In genomic region chr17:75808549-75808904, GRCh38 we compare ENCODE assay signal across 13 cellular contexts. TPM values are rescaled to one million over a fixed set of nuclear protein-coding genes. Genes with fewer than 3 reads are reported as not detected.
DNase-seq lines count a peak whose midpoint lies in the region; ATAC-seq and TF ChIP-seq lines count a peak whose summit lies in the region.
"Had no signal": no experiment of that assay in that cellular context is flagged by ENCODE, and none has a peak within 500 bp of the region (broad histone marks: within the 10 kb centered on the region; RNA-seq: fewer than 3 reads in every experiment).

No MANE protein-coding gene starts in this region.

- no peak overlapping the region for H3K4me2 ChIP-seq in smooth muscle cell

- H3K9me3 Mint-ChIP-seq in activated B cell treated with CpG ODN at 0.5 μM for 24 hours, result no peaks in the 10 kb centered on the region
- H3K9me3 Mint-ChIP-seq in immature natural killer cell, result peaks cover 0 to 1% (median 0%) of the 10 kb centered on the region in 6 donors
- H3K9me3 Mint-ChIP-seq: activated naive CD4-positive, alpha-beta T cell treated with anti-CD3 and anti-CD28 coated beads, Interleukin-2, amount 10 ng/mL, durations not matched to agents 7 days and 5 days had no signal

- no peak overlapping the region for H2AFZ ChIP-seq in smooth muscle cell (ENCODE audit: low read depth)

- DNase-seq in G401 (ENCODE audit: low spot score) (peak; percentile 39), activated B cell treated with CpG ODN at 0.5 μM for 24 hours (no peak), left ventricle myocardium superior (no peak), smooth muscle cell (lab: John Stamatoyannopoulos, UW; ENCODE audit: unreplicated experiment) (no peak), immature natural killer cell (no peak)
- DNase-seq: activated CD4-positive, CD25-positive, alpha-beta regulatory T cell treated with anti-CD3 and anti-CD28 coated beads, Interleukin-2, amount 50 U/mL, for 72 hours; activated naive CD4-positive, alpha-beta T cell treated with anti-CD3 and anti-CD28 coated beads, Interleukin-2, amount 10 ng/mL, durations not matched to agents 7 days and 5 days; NCI-H526 treated with DMSO at 0.1 percent for 48 hours; stimulated activated CD4-positive, alpha-beta T cell treated with anti-CD3 and anti-CD28 coated beads, Interleukin-1b, Interleukin-23, amount 100 ng/mL, for 48 hours had no signal

- peaks cover 33% of the 10 kb centered on the region for H3K36me3 Mint-ChIP-seq in activated B cell treated with CpG ODN at 0.5 μM for 24 hours (ENCODE audit: low read depth)
- no peaks in the 10 kb centered on the region for H3K36me3 Mint-ChIP-seq in immature natural killer cell

- H3K4me1 Mint-ChIP-seq in activated B cell treated with CpG ODN at 0.5 μM for 24 hours, result peaks cover 21% of the 10 kb centered on the region
- H3K4me1 Mint-ChIP-seq in immature natural killer cell, result peaks cover 2 to 3% of the 10 kb centered on the region in 2 donors

- peak; percentile 3 for ATAC-seq in activated B cell treated with CpG ODN at 0.5 μM for 24 hours (ENCODE audit: low read depth)
- peak; percentile 6 for ATAC-seq in left ventricle myocardium superior
- no peak for ATAC-seq in GM21576 (IDR thresholded peaks at IDR 0.05; ENCODE audit: unreplicated experiment)
- no peak for ATAC-seq in GM19455 (IDR thresholded peaks at IDR 0.05; ENCODE audit: unreplicated experiment)
- no peak for ATAC-seq in esophagus mucosa

- H3K4me1 ChIP-seq in smooth muscle cell (ENCODE audit: low read depth), result no peaks in the 10 kb centered on the region
- H3K4me1 ChIP-seq: SJSA1 had no signal

- H3K27me3 Mint-ChIP-seq in activated B cell treated with CpG ODN at 0.5 μM for 24 hours, result no peaks in the 10 kb centered on the region
- peaks cover 0 to 1% (median 0%) of the 10 kb centered on the region in 3 donors for H3K27me3 Mint-ChIP-seq in immature natural killer cell (ENCODE audit: low read depth in 3 of 3)
- H3K27me3 Mint-ChIP-seq: activated naive CD4-positive, alpha-beta T cell treated with anti-CD3 and anti-CD28 coated beads, Interleukin-2, amount 10 ng/mL, durations not matched to agents 7 days and 5 days had no signal

- no peaks in the 10 kb centered on the region for H3K36me3 ChIP-seq in smooth muscle cell (ENCODE audit: low read depth)

- WGBS in smooth muscle cell (ENCODE audit: low lambda C conversion rate), result 82% methylated on average over 4 of the region's 4 CpGs

- H3K27ac Mint-ChIP-seq in activated B cell treated with CpG ODN at 0.5 μM for 24 hours (peak overlapping the region; percentile 19), immature natural killer cell (peak overlapping the region in 2 of 6 donors; percentile 40 to 46)

- intact Hi-C loops in activated B cell treated with CpG ODN at 0.5 μM for 24 hours (cut with micrococcal nuclease) (loop anchor here (2.0 kb wide), 1 partner anchor 24 kb away; the partner anchor contains the start of gene UNK), left ventricle myocardium superior (cut with micrococcal nuclease) (no loop called here)

- no peak overlapping the region for H3K4me3 Mint-ChIP-seq in activated B cell treated with CpG ODN at 0.5 μM for 24 hours
- no peak overlapping the region for H3K4me3 Mint-ChIP-seq in immature natural killer cell
- H3K4me3 Mint-ChIP-seq: activated naive CD4-positive, alpha-beta T cell treated with anti-CD3 and anti-CD28 coated beads, Interleukin-2, amount 10 ng/mL, durations not matched to agents 7 days and 5 days had no signal

- no peaks in the 10 kb centered on the region for H3F3A ChIP-seq in smooth muscle cell (ENCODE audit: low read depth)

- H4K20me1 ChIP-seq in smooth muscle cell (ENCODE audit: low read depth), result peaks cover 63% of the 10 kb centered on the region

- in situ Hi-C loops in G401 (cut with HindIII; ENCODE audit: low sequenced_read_pairs), result no loop called here

- TF ChIP-seq CTCF in activated B cell treated with CpG ODN at 0.5 μM for 24 hours (IDR thresholded peaks at IDR 0.05), result no peak
- TF ChIP-seq CTCF in smooth muscle cell (IDR thresholded peaks at IDR 0.05; ENCODE audit: borderline replicate concordance, insufficient read depth, poor library complexity, severe bottlenecking), result no peak

- H3K27ac ChIP-seq in smooth muscle cell (ENCODE audit: low read depth), result peak overlapping the region; percentile 90
- H3K27ac ChIP-seq: SJSA1 had no signal

- H3K79me2 ChIP-seq in smooth muscle cell (ENCODE audit: low read depth), result peaks cover 36% of the 10 kb centered on the region

- POLR2A ChIA-PET in activated B cell treated with CpG ODN at 0.5 μM for 24 hours (lab: Charles Lee), result interaction anchor here (0.6 to 2.9 kb wide), 9 partner anchors 9 to 44 kb away, joined by 3 to 21 read pairs (median 5); partner anchors contain the start of genes GALK1 and UNK

- H3K27me3 ChIP-seq in smooth muscle cell (ENCODE audit: low read depth), result no peaks in the 10 kb centered on the region
- H3K27me3 ChIP-seq: SJSA1 had no signal

- H3K9ac ChIP-seq in smooth muscle cell (ENCODE audit: low read depth), result peak overlapping the region; percentile 6

- no peak overlapping the region for H3K4me3 ChIP-seq in smooth muscle cell
- H3K4me3 ChIP-seq: SJSA1 had no signal

- H3K9me3 ChIP-seq in smooth muscle cell (replicated peaks; ENCODE audit: low read depth), result no peaks in the 10 kb centered on the region
- H3K9me3 ChIP-seq: SJSA1 had no signal

- CTCF ChIA-PET in activated B cell treated with CpG ODN at 0.5 μM for 24 hours (lab: Charles Lee), result interaction anchor here (1.2 to 1.5 kb wide), 4 partner anchors 18 to 55 kb away, joined by 4 to 6 read pairs (median 5); partner anchors contain the start of gene GALK1

RNA-seq across cellular contexts. Expression of gene UNK, which starts 23.9 kb away (rescaled TPM):
- 19.1 and 19.6 TPM in 2 replicates for total RNA-seq in G401 (2014; rRNA removed; shearing (Covaris generic))
- total RNA-seq in activated B cell treated with CpG ODN at 0.5 μM for 24 hours (52.3 and 61.2 TPM in 2 replicates), left ventricle myocardium superior (14.8 TPM), smooth muscle cell (25.4 and 39.5 TPM in 2 replicates), esophagus mucosa (17.3 TPM)
- polyA plus RNA-seq in smooth muscle cell (26.8 and 31.5 TPM in 2 replicates), immature natural killer cell (10 to 100 TPM; 26.0 to 48.4 (median 34.4) TPM)

RNA-seq across cellular contexts. Expression of gene UNC13D, which starts 35.7 kb away (rescaled TPM):
- 2.8 and 6.0 TPM in 2 replicates for total RNA-seq in G401 (2014; rRNA removed; shearing (Covaris generic))
- total RNA-seq in activated B cell treated with CpG ODN at 0.5 μM for 24 hours (90.4 and 102 TPM in 2 replicates), left ventricle myocardium superior (8.6 TPM), smooth muscle cell (4.5 TPM in 2 replicates), esophagus mucosa (26.0 TPM)
- polyA plus RNA-seq in smooth muscle cell (2.4 and 9.6 TPM in 2 replicates), immature natural killer cell (100 to 1,000 TPM in 1 of 3 donors, 10 to 100 TPM in 2; 53.1 to 124 (median 57.5) TPM)
- total RNA-seq: SJSA1 had no signal

RNA-seq across cellular contexts. Expression of gene GALK1, which starts 43.5 kb away (rescaled TPM):
- total RNA-seq in G401 (2014; rRNA removed; shearing (Covaris generic)), result 68.3 and 87.8 TPM in 2 replicates
- total RNA-seq in activated B cell treated with CpG ODN at 0.5 μM for 24 hours (14.9 and 22.9 TPM in 2 replicates), left ventricle myocardium superior (20.2 TPM), smooth muscle cell (31.1 and 32.7 TPM in 2 replicates), esophagus mucosa (29.1 TPM)
- polyA plus RNA-seq in smooth muscle cell (88.8 and 108 TPM in 2 replicates), immature natural killer cell (10 to 100 TPM; 25.1 to 86.7 (median 30.7) TPM)

RNA-seq across cellular contexts. Expression of gene WBP2, which starts 46.6 kb away (rescaled TPM):
- total RNA-seq in G401 (2014; rRNA removed; shearing (Covaris generic)), result 18.6 and 18.7 TPM in 2 replicates
- total RNA-seq in activated B cell treated with CpG ODN at 0.5 μM for 24 hours, result 66.0 and 68.7 TPM in 2 replicates
- total RNA-seq in left ventricle myocardium superior, result 152 TPM
- 26.4 and 27.6 TPM in 2 replicates for total RNA-seq in smooth muscle cell
- 91.4 and 111 TPM in 2 replicates for polyA plus RNA-seq in smooth muscle cell
- polyA plus RNA-seq in immature natural killer cell, result 10 to 100 TPM; 51.2 to 85.8 (median 69.1) TPM
- 57.5 TPM for total RNA-seq in esophagus mucosa

Comparison
In these comparisons a context has a peak if more than half of its experiments do, and no peak if none do; other contexts are left out.
1. ATAC-seq: peak in activated B cell treated with CpG ODN at 0.5 μM for 24 hours (single experiment) and left ventricle myocardium superior (single experiment); none in GM21576 (single experiment), GM19455 (single experiment) and esophagus mucosa (single experiment).